Comparison of ENCODE assay signal across 10 cellular contexts in the genomic region with DNA sequence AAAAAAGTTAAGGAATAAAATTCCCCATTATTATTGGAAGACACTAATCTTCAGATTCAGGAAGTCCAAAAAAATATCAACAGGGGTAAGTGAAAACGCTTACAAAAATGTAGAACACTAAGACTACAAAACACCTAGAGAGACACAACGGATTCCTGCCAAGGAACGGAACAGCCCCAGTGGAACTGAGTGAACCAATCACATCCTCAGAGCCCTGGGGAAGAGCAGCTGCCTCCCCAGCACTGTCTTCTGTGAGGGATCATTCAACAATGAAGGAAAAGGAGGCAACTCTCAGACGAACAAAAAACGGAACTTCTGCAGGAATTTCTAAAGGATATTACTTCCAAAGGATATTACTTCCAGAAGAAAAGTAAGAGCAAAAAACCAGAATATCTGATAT.
DNase-seq lines count a peak whose midpoint lies in the region; ATAC-seq, FAIRE-seq and TF ChIP-seq lines count a peak whose summit lies in the region.
"Had no signal": no experiment of that assay in that cellular context is flagged by ENCODE, and none has a peak within 500 bp of the region (broad histone marks: within the 10 kb centered on the region; RNA-seq: fewer than 3 reads in every experiment).

No MANE protein-coding gene starts in this region.

- DNase-seq in HepG2 (ENCODE audit: low spot score), result no peak
- DNase-seq in naive thymus-derived CD4-positive, alpha-beta T cell, result peak in 1 of 9 donors; percentile 12
- DNase-seq in NCI-H1048 (lab: John Stamatoyannopoulos, UW), result no peak
- no peak for DNase-seq in NCI-H146 treated with DMSO at 0.1 percent for 48 hours (lab: John Stamatoyannopoulos, UW; ENCODE audit: unreplicated experiment)
- no peak for DNase-seq in PC-9
- DNase-seq in NCI-H69 (lab: John Stamatoyannopoulos, UW), result no peak

- H3K4me3 Mint-ChIP-seq in dendritic cell treated with granulocyte-macrophage colony-stimulating factor and Interleukin-4, amounts not matched to agents 40 ng/mL and 50 ng/mL, for 4 days, result peak overlapping the region; percentile 72
- H3K4me3 Mint-ChIP-seq in naive thymus-derived CD4-positive, alpha-beta T cell, result peak overlapping the region; percentile 78 to 90 (median 88)

- TF ChIP-seq EP300 in HepG2 (IDR thresholded peaks at IDR 0.05; ENCODE audit: low read depth in 2 of 2, low read length in 2 of 2), result no peak
- TF ChIP-seq EP300 in HepG2 (CRISPR knock-in tag; IDR thresholded peaks at IDR 0.05; ENCODE audit: borderline replicate concordance), result no peak

- H2AFZ ChIP-seq in HepG2 (ENCODE audit: low read length) (no peak overlapping the region), PC-9 (no peak overlapping the region)

- no peaks in the 10 kb centered on the region for H3K9me2 ChIP-seq in PC-9 (ENCODE audit: insufficient read depth)

- H3K4me3 ChIP-seq in liver (ENCODE audit: low read depth in 1 of 3, low read length in 3 of 3) (peak overlapping the region in 2 of 3 donors; percentile 54 to 56), HepG2 (replicated peaks in 1 of 3; ENCODE audit: insufficient read depth in 1 of 3, low read depth in 2 of 3, low read length in 3 of 3) (no peak overlapping the region), PC-9 (no peak overlapping the region)
- H3K4me3 ChIP-seq in naive thymus-derived CD4-positive, alpha-beta T cell (ENCODE audit: low read length), result no peak overlapping the region

- TF ChIP-seq RAD21 in liver (IDR thresholded peaks at IDR 0.05) (no peak), HepG2 (CRISPR knock-in tag; IDR thresholded peaks at IDR 0.05) (no peak)

- H3K27me3 Mint-ChIP-seq in dendritic cell treated with granulocyte-macrophage colony-stimulating factor and Interleukin-4, amounts not matched to agents 40 ng/mL and 50 ng/mL, for 4 days, result no peaks in the 10 kb centered on the region
- no peaks in the 10 kb centered on the region for H3K27me3 Mint-ChIP-seq in naive thymus-derived CD4-positive, alpha-beta T cell

- H3K4me1 ChIP-seq in liver (ENCODE audit: control insufficient read depth in 4 of 4, insufficient read depth in 4 of 4, low read length in 3 of 4), result peaks cover 6 to 10% (median 9%) of the 10 kb centered on the region in 4 donors
- H3K4me1 ChIP-seq in HepG2 (ENCODE audit: insufficient read depth, low read length), result no peaks in the 10 kb centered on the region
- peaks cover 31 to 40% of the 10 kb centered on the region in 2 donors for H3K4me1 ChIP-seq in naive thymus-derived CD4-positive, alpha-beta T cell (ENCODE audit: control insufficient read depth in 2 of 2, insufficient read depth in 2 of 2, low read length in 2 of 2)
- no peaks in the 10 kb centered on the region for H3K4me1 ChIP-seq in PC-9 (replicated peaks; ENCODE audit: insufficient read depth)

- H3K36me3 ChIP-seq in liver (ENCODE audit: control insufficient read depth in 4 of 4, insufficient read depth in 3 of 4, low read depth in 1 of 4, low read length in 3 of 4) (peaks cover 0 to 2% (median 0%) of the 10 kb centered on the region in 4 donors), HepG2 (replicated peaks in 1 of 2; ENCODE audit: control insufficient read depth in 1 of 2, insufficient read depth in 2 of 2, low read length in 2 of 2) (peaks cover 0 to 1% of the 10 kb centered on the region in 2 experiments; a peak in 4 of 5 replicates), PC-9 (ENCODE audit: low read depth) (no peaks in the 10 kb centered on the region)
- H3K36me3 ChIP-seq in naive thymus-derived CD4-positive, alpha-beta T cell (ENCODE audit: control insufficient read depth in 2 of 3, insufficient read depth in 3 of 3, low read length in 3 of 3), result no peaks in the 10 kb centered on the region

- no peaks in the 10 kb centered on the region for H3K9me3 Mint-ChIP-seq in dendritic cell treated with granulocyte-macrophage colony-stimulating factor and Interleukin-4, amounts not matched to agents 40 ng/mL and 50 ng/mL, for 4 days
- H3K9me3 Mint-ChIP-seq in naive thymus-derived CD4-positive, alpha-beta T cell, result peaks cover 0 to 3% (median 0%) of the 10 kb centered on the region in 11 donors

- TF ChIP-seq POLR2A in HepG2 (IDR thresholded peaks at IDR 0.05; ENCODE audit: insufficient read depth in 1 of 2, low read depth in 2 of 2, low read length in 2 of 2), result no peak

- BruUV-seq in HepG2 (replicated peaks; lab: Mats Ljungman, UMichigan) (no TSS peak), PC-9 (replicated peaks; lab: Mats Ljungman, UMichigan) (no TSS peak)

- in situ Hi-C loops in HepG2 (cut with HindIII; ENCODE audit: extremely low pct_ligation_motif_present, low pct_unique_long_range_greater_than_20kb), result no loop called here

- H3F3A ChIP-seq in PC-9 (ENCODE audit: insufficient read depth, low read depth), result no peaks in the 10 kb centered on the region

- no peaks in the 10 kb centered on the region for H3K9me3 ChIP-seq in liver (ENCODE audit: control insufficient read depth in 4 of 4, low read length in 3 of 4)
- no peaks in the 10 kb centered on the region for H3K9me3 ChIP-seq in HepG2 (ENCODE audit: low read length)
- no peaks in the 10 kb centered on the region for H3K9me3 ChIP-seq in naive thymus-derived CD4-positive, alpha-beta T cell (ENCODE audit: control insufficient read depth in 2 of 3, low read length in 3 of 3)
- H3K9me3 ChIP-seq in PC-9 (ENCODE audit: insufficient read depth, low read depth), result no peaks in the 10 kb centered on the region

- peaks cover 19% of the 10 kb centered on the region for H3K36me3 Mint-ChIP-seq in dendritic cell treated with granulocyte-macrophage colony-stimulating factor and Interleukin-4, amounts not matched to agents 40 ng/mL and 50 ng/mL, for 4 days (ENCODE audit: low read depth)
- peaks cover 6 to 40% (median 11%) of the 10 kb centered on the region in 5 donors for H3K36me3 Mint-ChIP-seq in naive thymus-derived CD4-positive, alpha-beta T cell

- peaks cover 44% of the 10 kb centered on the region for H3K79me2 ChIP-seq in HepG2 (ENCODE audit: insufficient read depth, low read length)
- peaks cover 4% of the 10 kb centered on the region; the same call in 1 of the 2 replicates for H3K79me2 ChIP-seq in PC-9 (ENCODE audit: low read depth)

- 43% methylated on average over 5 of the region's 5 CpGs for WGBS in liver
- 96% methylated on average over 5 of the region's 5 CpGs for WGBS in HepG2 (ENCODE audit: low lambda C conversion rate)

- no peaks in the 10 kb centered on the region for H3K27me3 ChIP-seq in liver (ENCODE audit: control insufficient read depth in 4 of 4, insufficient read depth in 4 of 4, low read length in 3 of 4)
- no peaks in the 10 kb centered on the region for H3K27me3 ChIP-seq in HepG2 (ENCODE audit: control insufficient read depth in 1 of 2, insufficient read depth in 2 of 2, low read length in 2 of 2)
- no peaks in the 10 kb centered on the region for H3K27me3 ChIP-seq in naive thymus-derived CD4-positive, alpha-beta T cell (ENCODE audit: control insufficient read depth in 2 of 2, insufficient read depth in 2 of 2, low read length in 2 of 2)
- no peaks in the 10 kb centered on the region for H3K27me3 ChIP-seq in PC-9 (ENCODE audit: insufficient read depth, low read depth)

- ATAC-seq in HepG2, result no peak
- ATAC-seq in naive thymus-derived CD4-positive, alpha-beta T cell, result no peak
- ATAC-seq: SK-N-SH treated with all-trans-retinoic acid at 6 μM for 48 hours had no signal

- FAIRE-seq in HepG2 (lab: Jason Lieb, UNC), result no peak

- no peak overlapping the region for H3K4me2 ChIP-seq in HepG2 (ENCODE audit: low read depth, low read length)
- H3K4me2 ChIP-seq in PC-9, result no peak overlapping the region

- intact Hi-C loops in HepG2 (cut with micrococcal nuclease; ENCODE audit: unreplicated experiment), result no loop called here
- intact Hi-C loops in dendritic cell treated with granulocyte-macrophage colony-stimulating factor and Interleukin-4, amounts not matched to agents 40 ng/mL and 50 ng/mL, for 4 days (cut with micrococcal nuclease), result loop anchor here (5.0 kb wide), 1 partner anchor 51 kb away; no protein-coding TSS in a partner anchor
- intact Hi-C loops in naive thymus-derived CD4-positive, alpha-beta T cell (cut with micrococcal nuclease), result loop anchor here in 1 of 2 donors (1.0 kb wide), 1 partner anchor 9 kb away; no protein-coding TSS in a partner anchor
- intact Hi-C loops in PC-9 (cut with micrococcal nuclease; ENCODE audit: unreplicated experiment), result no loop called here

- peaks cover 2% of the 10 kb centered on the region; the same call in 1 of the 2 replicates for H4K20me1 ChIP-seq in HepG2 (ENCODE audit: insufficient read depth, low read length)
- no peaks in the 10 kb centered on the region; the same call in none of the 2 replicates for H4K20me1 ChIP-seq in PC-9 (ENCODE audit: insufficient read depth)

- CTCF ChIA-PET in HepG2 (lab: Yijun Ruan, JAX; ENCODE audit: low intra/inter-chr PET ratio, low total read pairs), result no interaction called here
- CTCF ChIA-PET in naive thymus-derived CD4-positive, alpha-beta T cell (lab: Charles Lee), result no interaction called here
- CTCF ChIA-PET in PC-9 (lab: Charles Lee), result no interaction called here

- peak overlapping the region in 1 of 2 donors; percentile 74 for H3K9ac ChIP-seq in liver (ENCODE audit: low read depth in 1 of 2, low read length in 2 of 2)
- no peak overlapping the region for H3K9ac ChIP-seq in HepG2 (ENCODE audit: insufficient read depth, low read depth, low read length)

- H3K27ac ChIP-seq in liver (ENCODE audit: low read depth in 1 of 2, low read length in 2 of 2) (peak overlapping the region; percentile 32 to 70), HepG2 (ENCODE audit: extremely low read length, insufficient read depth, low read length) (no peak overlapping the region), PC-9 (no peak overlapping the region)
- peak overlapping the region; percentile 64 for H3K27ac ChIP-seq in naive thymus-derived CD4-positive, alpha-beta T cell (ENCODE audit: low read depth, low read length)

- H3K27ac Mint-ChIP-seq in dendritic cell treated with granulocyte-macrophage colony-stimulating factor and Interleukin-4, amounts not matched to agents 40 ng/mL and 50 ng/mL, for 4 days, result peak overlapping the region; percentile 98
- H3K27ac Mint-ChIP-seq in naive thymus-derived CD4-positive, alpha-beta T cell, result peak overlapping the region; percentile 93 to 100 (median 98)
- H3K27ac Mint-ChIP-seq: IgD-negative memory B cell had no signal

- H3K4me1 Mint-ChIP-seq in dendritic cell treated with granulocyte-macrophage colony-stimulating factor and Interleukin-4, amounts not matched to agents 40 ng/mL and 50 ng/mL, for 4 days (ENCODE audit: low read depth), result peaks cover 57% of the 10 kb centered on the region
- H3K4me1 Mint-ChIP-seq in naive thymus-derived CD4-positive, alpha-beta T cell, result peaks cover 34 to 91% (median 78%) of the 10 kb centered on the region in 7 donors

- no peak for TF ChIP-seq CTCF in liver (IDR thresholded peaks at IDR 0.05; ENCODE audit: low read depth, low read length, missing input control)
- TF ChIP-seq CTCF in HepG2 (CRISPR knock-in tag; IDR thresholded peaks at IDR 0.05), result no peak
- TF ChIP-seq CTCF in PC-9 (conservative IDR thresholded peaks at IDR 0.05), result no peak

- POLR2A ChIA-PET in HepG2 (lab: Yijun Ruan, JAX) (no interaction called here), PC-9 (lab: Charles Lee; ENCODE audit: unreplicated experiment) (interaction anchor here (0.6 kb wide), 1 partner anchor 44 kb away, joined by 3 read pairs; no protein-coding TSS in a partner anchor)
- POLR2A ChIA-PET in naive thymus-derived CD4-positive, alpha-beta T cell (lab: Charles Lee), result interaction anchor here (0.6 to 6.6 kb wide), 10 partner anchors 9 to 52 kb away, joined by 3 to 80 read pairs (median 5); no protein-coding TSS in a partner anchor

TF ChIP-seq in HepG2, 621 proteins besides CTCF, POLR2A, EP300 and RAD21 (continues in another document):
- TF ChIP-seq RARG (CRISPR knock-in tag; IDR thresholded peaks at IDR 0.05; ENCODE audit: low read depth), result no peak

Comparison
In these comparisons a context has a peak if more than half of its experiments do, and no peak if none do; other contexts are left out.
1. H3K27ac ChIP-seq: peak in liver (2 of 2) and naive thymus-derived CD4-positive, alpha-beta T cell (single experiment); none in HepG2 (single experiment) and PC-9 (single experiment).
2. H3K4me3 ChIP-seq: peak in liver (2 of 3); none in HepG2 (0 of 3), naive thymus-derived CD4-positive, alpha-beta T cell (single experiment) and PC-9 (single experiment).